In the genomic region with DNA sequence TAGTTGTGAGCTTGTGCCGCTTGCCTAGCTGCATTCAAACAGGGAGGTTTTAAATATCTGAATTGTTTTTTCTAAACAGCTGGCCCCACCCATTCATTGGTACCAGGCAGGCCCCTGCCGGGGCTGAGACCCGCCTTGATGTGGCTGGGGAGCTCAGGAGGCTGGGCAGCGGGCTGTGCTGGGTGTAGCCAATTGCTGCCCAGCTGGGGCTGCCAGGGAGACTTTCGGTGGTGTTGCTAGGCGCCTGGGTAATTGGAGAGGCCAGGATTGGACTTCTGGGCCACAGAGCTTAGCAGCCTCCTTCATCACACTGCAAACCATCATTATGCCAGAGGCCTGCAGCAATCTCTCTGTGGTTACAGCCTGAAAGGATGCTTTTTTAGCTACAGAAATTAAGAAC, we compare ENCODE assay signal across 15 cellular contexts. TPM values are rescaled to one million over a fixed set of nuclear protein-coding genes. Genes with fewer than 3 reads are reported as not detected.
A peak's percentile ranks its signal among the peaks of the same experiment; 100 is the strongest.
DNase-seq lines count a peak whose midpoint lies in the region; ATAC-seq, FAIRE-seq and TF ChIP-seq lines count a peak whose summit lies in the region.
"Had no signal": no experiment of that assay in that cellular context is flagged by ENCODE, and none has a peak within 500 bp of the region (broad histone marks: within the 10 kb centered on the region; RNA-seq: fewer than 3 reads in every experiment).

No MANE protein-coding gene starts in this region.

- H3K4me1 Mint-ChIP-seq in astrocyte (ENCODE audit: low read depth, unreplicated experiment): peaks cover 4% of the 10 kb centered on the region
- H3K4me1 Mint-ChIP-seq: CD4-positive, CD25-positive, alpha-beta regulatory T cell; naive thymus-derived CD8-positive, alpha-beta T cell; stimulated activated naive B cell treated with anti-CD40 and anti-IgM and Interleukin-4, amounts not matched to agents 10 μg/mL and 1 μg/mL and 100 μg/mL, for 72 hours had no signal

- no peak overlapping the region for H3K4me3 Mint-ChIP-seq in astrocyte (ENCODE audit: unreplicated experiment)
- H3K4me3 Mint-ChIP-seq: activated CD4-positive, alpha-beta T cell treated with anti-CD3 and anti-CD28 coated beads, Interleukin-2, amount 10 ng/mL, durations not matched to agents 7 days and 5 days; activated naive CD8-positive, alpha-beta T cell; CD4-positive, CD25-positive, alpha-beta regulatory T cell; naive thymus-derived CD8-positive, alpha-beta T cell; stimulated activated naive B cell treated with anti-CD40 and anti-IgM and Interleukin-4, amounts not matched to agents 10 μg/mL and 1 μg/mL and 100 μg/mL, for 72 hours had no signal

- DNase-seq in COR-L47 (lab: John Stamatoyannopoulos, UW) (peak; percentile 61), NCI-H1417 treated with DMSO at 0.1 percent for 48 hours (lab: John Stamatoyannopoulos, UW) (peak; percentile 15), astrocyte (ENCODE audit: low read depth) (peak; percentile 14), myocyte (ENCODE audit: low read depth) (peak; percentile 62), NCI-H1048 (lab: John Stamatoyannopoulos, UW) (no peak), coronary artery (ENCODE audit: low spot score) (no peak), DMS153 (lab: John Stamatoyannopoulos, UW) (no peak)
- DNase-seq: activated CD4-positive, alpha-beta T cell treated with anti-CD3 and anti-CD28 coated beads, Interleukin-2, amount 10 ng/mL, durations not matched to agents 7 days and 5 days; CD4-positive, CD25-positive, alpha-beta regulatory T cell; naive thymus-derived CD8-positive, alpha-beta T cell; NCI-H345; stimulated activated naive B cell treated with anti-CD40 and anti-IgM and Interleukin-4, amounts not matched to agents 10 μg/mL and 1 μg/mL and 100 μg/mL, for 72 hours had no signal

- H3K27me3 ChIP-seq in astrocyte (ENCODE audit: insufficient read depth, low read length): no peaks in the 10 kb centered on the region

- H2AFZ ChIP-seq in astrocyte (ENCODE audit: low read depth, low read length): no peak overlapping the region

- no peaks in the 10 kb centered on the region for H3K79me2 ChIP-seq in astrocyte (ENCODE audit: insufficient read depth, low read length)

- H3K9me3 Mint-ChIP-seq in astrocyte (ENCODE audit: unreplicated experiment): no peaks in the 10 kb centered on the region
- H3K9me3 Mint-ChIP-seq: activated CD4-positive, alpha-beta T cell treated with anti-CD3 and anti-CD28 coated beads, Interleukin-2, amount 10 ng/mL, durations not matched to agents 7 days and 5 days; naive thymus-derived CD8-positive, alpha-beta T cell; stimulated activated naive B cell treated with anti-CD40 and anti-IgM and Interleukin-4, amounts not matched to agents 10 μg/mL and 1 μg/mL and 100 μg/mL, for 72 hours had no signal

- no peaks in the 10 kb centered on the region for H3K36me3 ChIP-seq in astrocyte (ENCODE audit: insufficient read depth, low read length)

- TF ChIP-seq CTCF in astrocyte (IDR thresholded peaks at IDR 0.05; ENCODE audit: insufficient read depth, low read depth, low read length): no peak
- no peak for TF ChIP-seq CTCF in coronary artery (IDR thresholded peaks at IDR 0.05)

- peaks cover 3% of the 10 kb centered on the region for H3K36me3 Mint-ChIP-seq in astrocyte (ENCODE audit: low read depth, unreplicated experiment)
- H3K36me3 Mint-ChIP-seq: activated naive CD8-positive, alpha-beta T cell; CD4-positive, CD25-positive, alpha-beta regulatory T cell; naive thymus-derived CD8-positive, alpha-beta T cell; stimulated activated naive B cell treated with anti-CD40 and anti-IgM and Interleukin-4, amounts not matched to agents 10 μg/mL and 1 μg/mL and 100 μg/mL, for 72 hours had no signal

- no peak overlapping the region for H3K27ac Mint-ChIP-seq in astrocyte (ENCODE audit: unreplicated experiment)
- H3K27ac Mint-ChIP-seq: activated CD4-positive, alpha-beta T cell treated with anti-CD3 and anti-CD28 coated beads, Interleukin-2, amount 10 ng/mL, durations not matched to agents 7 days and 5 days; activated naive CD8-positive, alpha-beta T cell; CD4-positive, CD25-positive, alpha-beta regulatory T cell; naive thymus-derived CD8-positive, alpha-beta T cell; stimulated activated naive B cell treated with anti-CD40 and anti-IgM and Interleukin-4, amounts not matched to agents 10 μg/mL and 1 μg/mL and 100 μg/mL, for 72 hours had no signal

- H3K4me2 ChIP-seq in astrocyte (ENCODE audit: low read length): no peak overlapping the region

- H3K9me3 ChIP-seq in astrocyte (ENCODE audit: insufficient read depth, low read depth, low read length): no peaks in the 10 kb centered on the region

- H4K20me1 ChIP-seq in astrocyte (ENCODE audit: insufficient read depth, low read length): no peaks in the 10 kb centered on the region

- H3K4me1 ChIP-seq in astrocyte (ENCODE audit: insufficient read depth, low read length): no peaks in the 10 kb centered on the region

- H3K9ac ChIP-seq in astrocyte (ENCODE audit: low read length): no peak overlapping the region

- FAIRE-seq in astrocyte (lab: Jason Lieb, UNC): no peak

- no peak for ATAC-seq in HG02588 (IDR thresholded peaks at IDR 0.05; ENCODE audit: unreplicated experiment)
- ATAC-seq: naive thymus-derived CD8-positive, alpha-beta T cell; stimulated activated naive B cell treated with anti-CD40 and anti-IgM and Interleukin-4, amounts not matched to agents 10 μg/mL and 1 μg/mL and 100 μg/mL, for 72 hours had no signal

- H3K27ac ChIP-seq in astrocyte (ENCODE audit: low read depth, low read length): no peak overlapping the region
- H3K27ac ChIP-seq in coronary artery: no peak overlapping the region

- no peak overlapping the region for H3K4me3 ChIP-seq in astrocyte (ENCODE audit: insufficient read depth, low read depth, low read length)
- H3K4me3 ChIP-seq in coronary artery: no peak overlapping the region

- no peaks in the 10 kb centered on the region for H3K27me3 Mint-ChIP-seq in astrocyte (ENCODE audit: low read depth, unreplicated experiment)
- H3K27me3 Mint-ChIP-seq: activated CD4-positive, alpha-beta T cell treated with anti-CD3 and anti-CD28 coated beads, Interleukin-2, amount 10 ng/mL, durations not matched to agents 7 days and 5 days; activated naive CD8-positive, alpha-beta T cell; stimulated activated naive B cell treated with anti-CD40 and anti-IgM and Interleukin-4, amounts not matched to agents 10 μg/mL and 1 μg/mL and 100 μg/mL, for 72 hours had no signal

RNA-seq across cellular contexts. Expression of a gene that starts 12.2 kb away (rescaled TPM):
- total RNA-seq in astrocyte: not detected in 2 replicates
- total RNA-seq in myocyte: 0.16 TPM in 1 of 2 replicates, not detected in the other
- polyA plus RNA-seq in myocyte (2012): 1.5 TPM
- total RNA-seq: activated CD4-positive, alpha-beta T cell treated with anti-CD3 and anti-CD28 coated beads, Interleukin-2, amount 10 ng/mL, durations not matched to agents 7 days and 5 days; CD4-positive, CD25-positive, alpha-beta regulatory T cell; naive thymus-derived CD8-positive, alpha-beta T cell had no signal

RNA-seq across cellular contexts. Expression of a gene that starts 48.1 kb away (rescaled TPM):
- total RNA-seq in astrocyte: not detected in 2 replicates
- total RNA-seq in myocyte: not detected in 2 replicates
- 0.32 TPM for polyA plus RNA-seq in myocyte (2012)
- total RNA-seq: activated CD4-positive, alpha-beta T cell treated with anti-CD3 and anti-CD28 coated beads, Interleukin-2, amount 10 ng/mL, durations not matched to agents 7 days and 5 days; CD4-positive, CD25-positive, alpha-beta regulatory T cell; HT1080; naive thymus-derived CD8-positive, alpha-beta T cell had no signal
- polyA plus RNA-seq: CD4-positive, CD25-positive, alpha-beta regulatory T cell; naive thymus-derived CD8-positive, alpha-beta T cell had no signal

RNA-seq across cellular contexts. Expression of a gene that starts 56.3 kb away (rescaled TPM):
- 19.0 and 28.9 TPM in 2 replicates for total RNA-seq in astrocyte
- 23.8 and 32.9 TPM in 2 replicates for total RNA-seq in myocyte
- polyA plus RNA-seq in myocyte (2012): 12.1 TPM

Comparison
In these comparisons a context has a peak if more than half of its experiments do, and no peak if none do; other contexts are left out.
1. DNase-seq: peak in COR-L47 (single experiment), NCI-H1417 treated with DMSO at 0.1 percent for 48 hours (single experiment), astrocyte (single experiment) and myocyte (single experiment); none in NCI-H1048 (single experiment), coronary artery (single experiment) and DMS153 (single experiment).